Comparison of ENCODE assay signal across 8 cellular contexts in genomic region chr11:86632499-86633269, GRCh38. TPM values are rescaled to one million over a fixed set of nuclear protein-coding genes. Genes with fewer than 3 reads are reported as not detected.
A peak's percentile ranks its signal among the peaks of the same experiment; 100 is the strongest.
DNase-seq lines count a peak whose midpoint lies in the region; ATAC-seq and TF ChIP-seq lines count a peak whose summit lies in the region.

No MANE protein-coding gene starts in this region.

- H3K4me3 ChIP-seq in heart right ventricle (no peak overlapping the region), liver (ENCODE audit: low read depth in 1 of 3, low read length in 3 of 3) (no peak overlapping the region)

- WGBS in heart right ventricle, 2 donors, result 69 to 77% methylated on average over 6 of the region's 6 CpGs
- 72% methylated on average over 6 of the region's 6 CpGs for WGBS in liver

- intact Hi-C loops in heart right ventricle (cut with DNase I), result loop anchor here in 1 of 10 donors (5.0 kb wide), 1 partner anchor 170 kb away; the partner anchor contains the start of gene PRSS23
- intact Hi-C loops in Right ventricle myocardium inferior (cut with DNase I), result no loop called here

- peak; percentile 60; the same call in 1 of the 2 replicates for TF ChIP-seq EP300 in Ishikawa (IDR thresholded peaks at IDR 0.05; ENCODE audit: borderline replicate concordance)

- H3K4me1 ChIP-seq in heart right ventricle, result peaks cover 10 to 37% (median 35%) of the 10 kb centered on the region in 9 donors
- H3K4me1 ChIP-seq in liver (ENCODE audit: control insufficient read depth in 4 of 4, insufficient read depth in 4 of 4, low read length in 3 of 4), result no peaks in the 10 kb centered on the region

- TF ChIP-seq CTCF in heart right ventricle (IDR thresholded peaks at IDR 0.05), result peak in 6 of 9 donors; percentile 22 to 46 (median 34)
- no peak for TF ChIP-seq CTCF in liver (IDR thresholded peaks at IDR 0.05; ENCODE audit: low read depth, low read length, missing input control)

- H3K27ac ChIP-seq in heart right ventricle (peak overlapping the region in 1 of 10 donors; percentile 3), liver (ENCODE audit: low read depth in 1 of 2, low read length in 2 of 2) (no peak overlapping the region)

- H3K9me3 ChIP-seq in heart right ventricle (peaks cover 0 to 6% (median 0%) of the 10 kb centered on the region in 11 donors), liver (ENCODE audit: control insufficient read depth in 4 of 4, low read length in 3 of 4) (no peaks in the 10 kb centered on the region)

- no peak overlapping the region for H3K9ac ChIP-seq in liver (ENCODE audit: low read depth in 1 of 2, low read length in 2 of 2)

- no peaks in the 10 kb centered on the region for H3K27me3 ChIP-seq in heart right ventricle
- no peaks in the 10 kb centered on the region for H3K27me3 ChIP-seq in liver (ENCODE audit: control insufficient read depth in 4 of 4, insufficient read depth in 4 of 4, low read length in 3 of 4)

- DNase-seq in heart right ventricle, result no peak
- DNase-seq in Right ventricle myocardium inferior (ENCODE audit: missing footprints), result no peak
- DNase-seq in amniotic stem cell (lab: John Stamatoyannopoulos, UW), result peak; percentile 78
- no peak for DNase-seq in ureter (ENCODE audit: low spot score)
- no peak for DNase-seq in middle frontal gyrus (ENCODE audit: extremely low spot score, low spot score)
- DNase-seq in NCI-H2171 treated with DMSO at 0.1 percent for 48 hours (lab: John Stamatoyannopoulos, UW), result no peak

- TF ChIP-seq RAD21 in Ishikawa (IDR thresholded peaks at IDR 0.05; ENCODE audit: low read depth) (peak; percentile 69), liver (IDR thresholded peaks at IDR 0.05) (peak; percentile 26 to 49)

- ATAC-seq in heart right ventricle (peak in 4 of 8 donors; percentile 21 to 39 (median 32)), Right ventricle myocardium inferior (no peak)

- H3K36me3 ChIP-seq in heart right ventricle (peaks cover 0 to 12% (median 0%) of the 10 kb centered on the region in 9 donors), liver (ENCODE audit: control insufficient read depth in 4 of 4, insufficient read depth in 3 of 4, low read depth in 1 of 4, low read length in 3 of 4) (no peaks in the 10 kb centered on the region)

TF ChIP-seq in Ishikawa, 13 proteins besides CTCF, POLR2A, EP300 and RAD21:
- TF ChIP-seq EGR1 (IDR thresholded peaks at IDR 0.05), result no peak
- TF ChIP-seq, protein P1, sequence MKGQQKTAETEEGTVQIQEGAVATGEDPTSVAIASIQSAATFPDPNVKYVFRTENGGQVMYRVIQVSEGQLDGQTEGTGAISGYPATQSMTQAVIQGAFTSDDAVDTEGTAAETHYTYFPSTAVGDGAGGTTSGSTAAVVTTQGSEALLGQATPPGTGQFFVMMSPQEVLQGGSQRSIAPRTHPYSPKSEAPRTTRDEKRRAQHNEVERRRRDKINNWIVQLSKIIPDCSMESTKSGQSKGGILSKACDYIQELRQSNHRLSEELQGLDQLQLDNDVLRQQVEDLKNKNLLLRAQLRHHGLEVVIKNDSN (IDR thresholded peaks at IDR 0.05), result no peak
- TF ChIP-seq TCF12 (IDR thresholded peaks at IDR 0.05; ENCODE audit: low read depth), result peak; percentile 79
- no peak; the same call in 1 of the 2 replicates for TF ChIP-seq TEAD4 (IDR thresholded peaks at IDR 0.05)
- TF ChIP-seq FOXM1 (IDR thresholded peaks at IDR 0.05; ENCODE audit: borderline replicate concordance, low read depth), result peak; percentile 23; the same call in 1 of the 2 replicates
- TF ChIP-seq MAX (IDR thresholded peaks at IDR 0.05), result 0 out of 2 replicates have a peak, but pooled peaks have one; percentile 28
- TF ChIP-seq CEBPB (IDR thresholded peaks at IDR 0.05), result no peak

TF ChIP-seq in liver, 16 proteins besides CTCF, POLR2A, EP300 and RAD21:
- TF ChIP-seq HNF4G (IDR thresholded peaks at IDR 0.05) (no peak), YY1 (IDR thresholded peaks at IDR 0.05) (no peak), MAX (IDR thresholded peaks at IDR 0.05) (no peak), TAF1 (conservative IDR thresholded peaks at IDR 0.05) (no peak), EGR1 (IDR thresholded peaks at IDR 0.05; ENCODE audit: low read depth in 2 of 2) (no peak), NR2F2 (IDR thresholded peaks at IDR 0.05) (no peak)

RNA-seq across cellular contexts. Expression of gene ME3, which starts 39.7 kb away (rescaled TPM):
- total RNA-seq in heart right ventricle (10 to 100 TPM; 17.4 to 39.8 (median 33.7) TPM), Right ventricle myocardium inferior (28.9 TPM), liver (1 to 10 TPM; 2.7 to 7.2 TPM), ureter (40.2 TPM)
- polyA plus RNA-seq in heart right ventricle (10 to 100 TPM; 17.2 to 46.8 TPM), liver (1 to 10 TPM; 1.4 to 1.9 TPM)
